In the genomic region with DNA sequence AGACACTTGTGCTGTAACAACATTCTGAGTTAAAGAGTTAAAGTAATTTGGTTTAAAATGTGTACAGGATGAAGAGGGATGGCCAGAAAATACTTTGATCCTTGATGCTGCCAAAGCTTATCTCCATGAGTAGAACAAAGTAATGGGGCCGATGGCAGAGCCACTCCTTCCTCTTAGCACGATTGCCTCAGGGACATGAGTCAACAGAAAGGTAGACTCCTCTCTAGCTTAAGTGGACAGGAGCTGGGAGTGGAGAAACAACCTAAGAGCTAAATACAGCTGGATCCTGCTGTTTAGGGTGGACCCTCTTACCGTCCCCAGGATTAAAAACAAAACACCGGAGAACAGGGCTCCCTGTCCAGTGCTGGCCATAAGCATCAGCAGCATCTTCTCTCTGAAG, we compare ENCODE assay signal across 28 cellular contexts.
"Had no signal": no experiment of that assay in that cellular context is flagged by ENCODE, and none has a peak within 500 bp of the region (broad histone marks: within the 10 kb centered on the region; RNA-seq: fewer than 3 reads in every experiment).

No MANE protein-coding gene starts in this region.

- H3K27ac ChIP-seq: ascending aorta, SJCRH30, SK-N-MC had no signal

- H3K4me1 ChIP-seq: ascending aorta, SJCRH30 had no signal

- ATAC-seq: activated CD8-positive, alpha-beta T cell treated with anti-CD3 and anti-CD28 coated beads for 36 hours; activated T-cell treated with anti-CD3 and anti-CD28 coated beads, Interleukin-2, amount 50 U/mL, for 72 hours; activated T-helper 17 cell treated with anti-CD3 and anti-CD28 coated beads, Interleukin-2, amount 50 U/mL, for 72 hours had no signal

- H3K27me3 ChIP-seq: ascending aorta, SJCRH30 had no signal

- DNase-seq: activated CD4-positive, alpha-beta T cell treated with anti-CD3 and anti-CD28 coated beads, Interleukin-2, amount 10 ng/mL, durations not matched to agents 24 days and 14 days; activated CD4-positive, alpha-beta T cell treated with anti-CD3 and anti-CD28 coated beads, Interleukin-2, amount 50 U/mL, for 4 hours; activated CD8-positive, alpha-beta T cell treated with anti-CD3 and anti-CD28 coated beads for 36 hours; activated effector memory CD4-positive, alpha-beta T cell treated with anti-CD3 and anti-CD28 coated beads, Interleukin-2, amount 50 U/mL, for 16 hours; activated naive CD4-positive, alpha-beta T cell; activated naive CD8-positive, alpha-beta T cell treated with anti-CD3 and anti-CD28 coated beads, Interleukin-2, amount 10 ng/mL, durations not matched to agents 7 days and 5 days; activated T-cell treated with anti-CD3 and anti-CD28 coated beads, Interleukin-2, amount 50 U/mL, for 1 hour; activated T-cell treated with anti-CD3 and anti-CD28 coated beads, Interleukin-2, amount 50 U/mL, for 72 hours; amygdala; caudate nucleus; cerebellar nuclear complex; Kasumi-1; KG1; NCI-H1092 treated with DMSO at 0.1 percent for 48 hours; NCI-H1417; NCI-H146; NCI-H187; NCI-H2081; NCI-H2171; NCI-H510A; NCI-H526; NCI-H748 treated with DMSO at 0.1 percent for 48 hours; OCI-M1; SHP77; SJCRH30 had no signal
